1 cellular context compared by ENCODE assay signal in the genomic region with DNA sequence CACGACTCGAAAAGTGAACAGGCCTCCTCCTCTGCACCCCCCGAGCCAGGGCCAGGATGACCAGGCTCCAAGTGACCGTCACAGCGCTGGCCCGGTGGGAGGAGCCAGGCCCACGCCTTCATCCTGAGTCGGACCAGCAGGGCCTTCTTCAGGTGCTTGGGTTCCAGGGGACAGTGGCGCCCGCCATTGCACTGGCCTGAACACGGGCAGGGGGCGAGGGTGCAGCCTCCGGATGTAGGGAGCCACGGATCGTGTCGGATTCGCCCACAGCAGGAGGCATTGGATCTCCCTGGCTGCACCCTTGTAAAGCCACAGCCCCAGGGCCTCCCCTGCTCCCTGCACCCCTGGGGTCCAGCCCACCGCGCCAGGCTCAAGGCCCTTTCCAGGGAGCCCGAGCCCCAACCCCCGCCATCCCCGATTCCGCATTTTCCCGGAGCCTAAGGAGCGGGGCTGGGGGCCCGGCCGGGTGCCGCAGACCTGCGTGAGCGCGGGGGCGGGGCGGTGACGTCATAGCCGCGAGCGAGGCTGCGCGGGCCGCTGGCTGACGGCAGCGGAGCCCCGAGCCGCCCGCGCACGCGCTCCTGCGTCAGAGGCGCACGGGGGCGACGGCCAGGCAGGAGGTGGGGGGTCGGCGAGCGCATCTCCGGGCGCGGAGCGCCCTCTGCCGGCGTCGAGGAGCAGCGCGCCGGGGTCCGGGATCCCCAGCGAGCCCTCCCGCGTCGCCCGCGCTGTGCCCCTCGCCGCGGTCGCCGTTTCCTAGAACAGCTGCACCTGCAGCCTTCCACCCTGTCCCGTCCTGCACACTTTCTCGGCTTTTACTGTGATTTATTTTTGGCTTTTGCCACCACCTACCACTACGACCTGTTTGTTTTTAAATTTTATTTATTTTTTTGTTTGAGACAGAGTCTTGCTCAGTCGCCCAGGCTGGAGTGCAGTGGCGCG.
TF ChIP-seq lines count a peak whose summit lies in the region.

No MANE protein-coding gene starts in this region.

TF ChIP-seq in GM12878, 131 proteins besides CTCF, POLR2A, EP300 and RAD21 (continued from another document and continues in another):
- TF ChIP-seq HDAC6 (IDR thresholded peaks at IDR 0.05; ENCODE audit: unreplicated experiment), result no peak
- no peak for TF ChIP-seq E4F1 (IDR thresholded peaks at IDR 0.05; ENCODE audit: borderline replicate concordance, partially characterized antibody)
- TF ChIP-seq ESRRA (IDR thresholded peaks at IDR 0.05; ENCODE audit: low read length), result peak; percentile 86; the same call in 1 of the 2 replicates
- peak; percentile 56; the same call in 1 of the 2 replicates for TF ChIP-seq STAT1 (conservative IDR thresholded peaks at IDR 0.05)
- peak; percentile 70; the same call in 1 of the 2 replicates for TF ChIP-seq NFXL1 (IDR thresholded peaks at IDR 0.05; ENCODE audit: borderline replicate concordance)
- peak; percentile 51; the same call in 1 of the 2 replicates for TF ChIP-seq CHD2 (IDR thresholded peaks at IDR 0.05; ENCODE audit: borderline replicate concordance, low read depth, low read length)
- peak; percentile 86; the same call in 1 of the 2 replicates for TF ChIP-seq SMARCA5 (IDR thresholded peaks at IDR 0.05)
- no peak for TF ChIP-seq RCOR1 (conservative IDR thresholded peaks at IDR 0.05; ENCODE audit: low read depth, low read length)
- no peak for TF ChIP-seq BCL11A (IDR thresholded peaks at IDR 0.05; ENCODE audit: low read depth, low read length)
- peak; percentile 97 for TF ChIP-seq IKZF1 (conservative IDR thresholded peaks at IDR 0.05)
- no peak for TF ChIP-seq RFX5 (IDR thresholded peaks at IDR 0.05; ENCODE audit: low read depth, low read length)
- TF ChIP-seq, protein P1, sequence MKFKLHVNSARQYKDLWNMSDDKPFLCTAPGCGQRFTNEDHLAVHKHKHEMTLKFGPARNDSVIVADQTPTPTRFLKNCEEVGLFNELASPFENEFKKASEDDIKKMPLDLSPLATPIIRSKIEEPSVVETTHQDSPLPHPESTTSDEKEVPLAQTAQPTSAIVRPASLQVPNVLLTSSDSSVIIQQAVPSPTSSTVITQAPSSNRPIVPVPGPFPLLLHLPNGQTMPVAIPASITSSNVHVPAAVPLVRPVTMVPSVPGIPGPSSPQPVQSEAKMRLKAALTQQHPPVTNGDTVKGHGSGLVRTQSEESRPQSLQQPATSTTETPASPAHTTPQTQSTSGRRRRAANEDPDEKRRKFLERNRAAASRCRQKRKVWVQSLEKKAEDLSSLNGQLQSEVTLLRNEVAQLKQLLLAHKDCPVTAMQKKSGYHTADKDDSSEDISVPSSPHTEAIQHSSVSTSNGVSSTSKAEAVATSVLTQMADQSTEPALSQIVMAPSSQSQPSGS (IDR thresholded peaks at IDR 0.05; ENCODE audit: low read length), result no peak
- TF ChIP-seq JUNB (IDR thresholded peaks at IDR 0.05), result no peak
- TF ChIP-seq CHD4 (IDR thresholded peaks at IDR 0.05), result no peak
- no peak for TF ChIP-seq GABPA (IDR thresholded peaks at IDR 0.05; ENCODE audit: low read depth)
- peak; percentile 87 for TF ChIP-seq CREM (IDR thresholded peaks at IDR 0.05; ENCODE audit: low read depth)
- 0 out of 2 replicates have a peak, but pooled peaks have one; percentile 50 for TF ChIP-seq PRDM15 (CRISPR knock-in tag; IDR thresholded peaks at IDR 0.05)
- no peak for TF ChIP-seq TCF7 (IDR thresholded peaks at IDR 0.05; ENCODE audit: borderline replicate concordance)
- TF ChIP-seq NKRF (conservative IDR thresholded peaks at IDR 0.05), result peak; percentile 69
- peak; percentile 72 for TF ChIP-seq YY1 (IDR thresholded peaks at IDR 0.05; ENCODE audit: low read depth, low read length)
- no peak for TF ChIP-seq ZBTB40 (IDR thresholded peaks at IDR 0.05; ENCODE audit: borderline replicate concordance)
- no peak for TF ChIP-seq HSF1 (IDR thresholded peaks at IDR 0.05; ENCODE audit: low read depth, low read length)
- TF ChIP-seq FOXK2 (IDR thresholded peaks at IDR 0.05), result no peak
- TF ChIP-seq BACH1 (IDR thresholded peaks at IDR 0.05; ENCODE audit: borderline replicate concordance), result peak; percentile 85
- TF ChIP-seq, protein P2, sequence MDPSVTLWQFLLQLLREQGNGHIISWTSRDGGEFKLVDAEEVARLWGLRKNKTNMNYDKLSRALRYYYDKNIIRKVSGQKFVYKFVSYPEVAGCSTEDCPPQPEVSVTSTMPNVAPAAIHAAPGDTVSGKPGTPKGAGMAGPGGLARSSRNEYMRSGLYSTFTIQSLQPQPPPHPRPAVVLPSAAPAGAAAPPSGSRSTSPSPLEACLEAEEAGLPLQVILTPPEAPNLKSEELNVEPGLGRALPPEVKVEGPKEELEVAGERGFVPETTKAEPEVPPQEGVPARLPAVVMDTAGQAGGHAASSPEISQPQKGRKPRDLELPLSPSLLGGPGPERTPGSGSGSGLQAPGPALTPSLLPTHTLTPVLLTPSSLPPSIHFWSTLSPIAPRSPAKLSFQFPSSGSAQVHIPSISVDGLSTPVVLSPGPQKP (IDR thresholded peaks at IDR 0.05; ENCODE audit: low read depth, low read length), result no peak
- no peak for TF ChIP-seq EZH2 (IDR thresholded peaks at IDR 0.05; ENCODE audit: borderline replicate concordance, control insufficient read depth, low read depth, low read length)
- TF ChIP-seq NR2C2 (IDR thresholded peaks at IDR 0.05; ENCODE audit: borderline replicate concordance, control insufficient read depth, insufficient read length, low read depth), result no peak
- TF ChIP-seq, protein P3, sequence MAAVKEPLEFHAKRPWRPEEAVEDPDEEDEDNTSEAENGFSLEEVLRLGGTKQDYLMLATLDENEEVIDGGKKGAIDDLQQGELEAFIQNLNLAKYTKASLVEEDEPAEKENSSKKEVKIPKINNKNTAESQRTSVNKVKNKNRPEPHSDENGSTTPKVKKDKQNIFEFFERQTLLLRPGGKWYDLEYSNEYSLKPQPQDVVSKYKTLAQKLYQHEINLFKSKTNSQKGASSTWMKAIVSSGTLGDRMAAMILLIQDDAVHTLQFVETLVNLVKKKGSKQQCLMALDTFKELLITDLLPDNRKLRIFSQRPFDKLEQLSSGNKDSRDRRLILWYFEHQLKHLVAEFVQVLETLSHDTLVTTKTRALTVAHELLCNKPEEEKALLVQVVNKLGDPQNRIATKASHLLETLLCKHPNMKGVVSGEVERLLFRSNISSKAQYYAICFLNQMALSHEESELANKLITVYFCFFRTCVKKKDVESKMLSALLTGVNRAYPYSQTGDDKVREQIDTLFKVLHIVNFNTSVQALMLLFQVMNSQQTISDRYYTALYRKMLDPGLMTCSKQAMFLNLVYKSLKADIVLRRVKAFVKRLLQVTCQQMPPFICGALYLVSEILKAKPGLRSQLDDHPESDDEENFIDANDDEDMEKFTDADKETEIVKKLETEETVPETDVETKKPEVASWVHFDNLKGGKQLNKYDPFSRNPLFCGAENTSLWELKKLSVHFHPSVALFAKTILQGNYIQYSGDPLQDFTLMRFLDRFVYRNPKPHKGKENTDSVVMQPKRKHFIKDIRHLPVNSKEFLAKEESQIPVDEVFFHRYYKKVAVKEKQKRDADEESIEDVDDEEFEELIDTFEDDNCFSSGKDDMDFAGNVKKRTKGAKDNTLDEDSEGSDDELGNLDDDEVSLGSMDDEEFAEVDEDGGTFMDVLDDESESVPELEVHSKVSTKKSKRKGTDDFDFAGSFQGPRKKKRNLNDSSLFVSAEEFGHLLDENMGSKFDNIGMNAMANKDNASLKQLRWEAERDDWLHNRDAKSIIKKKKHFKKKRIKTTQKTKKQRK (IDR thresholded peaks at IDR 0.05; ENCODE audit: low read depth, low read length), result no peak
- TF ChIP-seq JUND (IDR thresholded peaks at IDR 0.05; ENCODE audit: low read depth, low read length), result peak; percentile 92
- TF ChIP-seq TAF1 (IDR thresholded peaks at IDR 0.05; ENCODE audit: borderline replicate concordance, low read depth, low read length), result no peak
